ENCODE assay signal across 15 cellular contexts in the genomic region with DNA sequence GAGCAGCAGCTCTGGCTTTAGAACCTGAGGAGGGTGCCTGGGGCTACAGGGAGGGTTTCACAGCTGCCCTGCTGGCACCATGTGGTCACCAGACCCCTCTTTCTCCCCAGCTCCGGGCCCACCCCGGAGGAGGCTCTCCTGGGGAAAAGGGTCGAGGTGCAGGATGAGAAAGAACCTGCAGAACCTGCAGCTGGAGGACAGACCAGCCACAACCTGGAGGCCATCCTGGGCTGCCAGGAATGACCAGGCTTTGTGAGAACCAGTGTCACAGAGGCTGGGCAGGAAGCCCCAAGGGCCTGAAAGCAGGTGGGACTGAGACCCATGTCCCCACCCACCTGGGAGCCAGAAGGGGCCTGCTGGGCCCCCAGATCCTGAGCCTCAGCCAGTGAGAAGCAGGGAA. TPM values are rescaled to one million over a fixed set of nuclear protein-coding genes. Genes with fewer than 3 reads are reported as not detected.
DNase-seq lines count a peak whose midpoint lies in the region; ATAC-seq and TF ChIP-seq lines count a peak whose summit lies in the region.
"Had no signal": no experiment of that assay in that cellular context is flagged by ENCODE, and none has a peak within 500 bp of the region (broad histone marks: within the 10 kb centered on the region; RNA-seq: fewer than 3 reads in every experiment).

No MANE protein-coding gene starts in this region.

- ATAC-seq in left lobe of liver (no peak), upper lobe of right lung (no peak), HG03520 (IDR thresholded peaks at IDR 0.05; ENCODE audit: unreplicated experiment) (no peak)
- ATAC-seq: Panc1 had no signal

- no peak for DNase-seq in activated naive CD4-positive, alpha-beta T cell treated with anti-CD3 and anti-CD28 coated beads, Interleukin-2, amount 50 U/mL, for 16 hours
- peak; percentile 49 for DNase-seq in activated CD8-positive, alpha-beta memory T cell treated with anti-CD3 and anti-CD28 coated beads, Interleukin-2, amount 50 U/mL, for 48 hours
- DNase-seq in left lobe of liver (ENCODE audit: low spot score) = peak; percentile 39
- DNase-seq in upper lobe of right lung = peak; percentile 42
- no peak for DNase-seq in NCI-H446 (lab: John Stamatoyannopoulos, UW)
- no peak for DNase-seq in posterior vena cava (ENCODE audit: low spot score)
- DNase-seq: cortex of kidney; heart right ventricle; HFFc6; stimulated activated naive CD4-positive, alpha-beta T cell had no signal

- H3K9me3 ChIP-seq in upper lobe of right lung = no peaks in the 10 kb centered on the region
- H3K9me3 ChIP-seq: esophagus muscularis mucosa had no signal

- peak overlapping the region; percentile 98 for H3K27ac Mint-ChIP-seq in activated naive CD4-positive, alpha-beta T cell treated with anti-CD3 and anti-CD28 coated beads, Interleukin-2, amount 50 U/mL, for 24 hours
- H3K27ac Mint-ChIP-seq: HFFc6 had no signal

- peaks cover 96% of the 10 kb centered on the region for H3K4me1 Mint-ChIP-seq in activated naive CD4-positive, alpha-beta T cell treated with anti-CD3 and anti-CD28 coated beads, Interleukin-2, amount 50 U/mL, for 24 hours

- H3K36me3 ChIP-seq in upper lobe of right lung = no peaks in the 10 kb centered on the region

- H3K36me3 Mint-ChIP-seq in activated naive CD4-positive, alpha-beta T cell treated with anti-CD3 and anti-CD28 coated beads, Interleukin-2, amount 50 U/mL, for 24 hours = peaks cover 47% of the 10 kb centered on the region

- H3K4me1 ChIP-seq in upper lobe of right lung = peaks cover 8% of the 10 kb centered on the region
- H3K4me1 ChIP-seq: parathyroid adenoma had no signal

- TF ChIP-seq CTCF in upper lobe of right lung (IDR thresholded peaks at IDR 0.05) = no peak

- no peaks in the 10 kb centered on the region for H3K27me3 Mint-ChIP-seq in activated naive CD4-positive, alpha-beta T cell treated with anti-CD3 and anti-CD28 coated beads, Interleukin-2, amount 50 U/mL, for 24 hours

- H3K9me3 Mint-ChIP-seq in activated naive CD4-positive, alpha-beta T cell treated with anti-CD3 and anti-CD28 coated beads, Interleukin-2, amount 50 U/mL, for 24 hours = no peaks in the 10 kb centered on the region

- H3K27me3 ChIP-seq in upper lobe of right lung = no peaks in the 10 kb centered on the region
- H3K27me3 ChIP-seq: esophagus muscularis mucosa, heart right ventricle had no signal

- H3K27ac ChIP-seq in upper lobe of right lung = no peak overlapping the region
- H3K27ac ChIP-seq: esophagus muscularis mucosa, parathyroid adenoma had no signal

- peak overlapping the region; percentile 90 for H3K4me3 Mint-ChIP-seq in activated naive CD4-positive, alpha-beta T cell treated with anti-CD3 and anti-CD28 coated beads, Interleukin-2, amount 50 U/mL, for 24 hours
- H3K4me3 Mint-ChIP-seq: HFFc6 had no signal

- H3K4me3 ChIP-seq in upper lobe of right lung = no peak overlapping the region
- H3K4me3 ChIP-seq: esophagus muscularis mucosa, heart right ventricle had no signal

- intact Hi-C loops in upper lobe of right lung (cut with DNase I) = no loop called here
- intact Hi-C loops in posterior vena cava (cut with DNase I) = no loop called here

RNA-seq across cellular contexts. Expression of a gene that starts 23.0 kb away (rescaled TPM):
- 3.9 TPM for total RNA-seq in left lobe of liver
- total RNA-seq in upper lobe of right lung = 46.2 TPM
- 10 to 100 TPM; 10.0 to 14.1 TPM for total RNA-seq in posterior vena cava
- total RNA-seq: HFFc6 had no signal

Comparison
In these comparisons a context has a peak if more than half of its experiments do, and no peak if none do; other contexts are left out.
1. DNase-seq: peak in activated CD8-positive, alpha-beta memory T cell treated with anti-CD3 and anti-CD28 coated beads, Interleukin-2, amount 50 U/mL, for 48 hours (single experiment), left lobe of liver (single experiment) and upper lobe of right lung (single experiment); none in activated naive CD4-positive, alpha-beta T cell treated with anti-CD3 and anti-CD28 coated beads, Interleukin-2, amount 50 U/mL, for 16 hours (single experiment), NCI-H446 (0 of 2) and posterior vena cava (single experiment).